In the genomic region with DNA sequence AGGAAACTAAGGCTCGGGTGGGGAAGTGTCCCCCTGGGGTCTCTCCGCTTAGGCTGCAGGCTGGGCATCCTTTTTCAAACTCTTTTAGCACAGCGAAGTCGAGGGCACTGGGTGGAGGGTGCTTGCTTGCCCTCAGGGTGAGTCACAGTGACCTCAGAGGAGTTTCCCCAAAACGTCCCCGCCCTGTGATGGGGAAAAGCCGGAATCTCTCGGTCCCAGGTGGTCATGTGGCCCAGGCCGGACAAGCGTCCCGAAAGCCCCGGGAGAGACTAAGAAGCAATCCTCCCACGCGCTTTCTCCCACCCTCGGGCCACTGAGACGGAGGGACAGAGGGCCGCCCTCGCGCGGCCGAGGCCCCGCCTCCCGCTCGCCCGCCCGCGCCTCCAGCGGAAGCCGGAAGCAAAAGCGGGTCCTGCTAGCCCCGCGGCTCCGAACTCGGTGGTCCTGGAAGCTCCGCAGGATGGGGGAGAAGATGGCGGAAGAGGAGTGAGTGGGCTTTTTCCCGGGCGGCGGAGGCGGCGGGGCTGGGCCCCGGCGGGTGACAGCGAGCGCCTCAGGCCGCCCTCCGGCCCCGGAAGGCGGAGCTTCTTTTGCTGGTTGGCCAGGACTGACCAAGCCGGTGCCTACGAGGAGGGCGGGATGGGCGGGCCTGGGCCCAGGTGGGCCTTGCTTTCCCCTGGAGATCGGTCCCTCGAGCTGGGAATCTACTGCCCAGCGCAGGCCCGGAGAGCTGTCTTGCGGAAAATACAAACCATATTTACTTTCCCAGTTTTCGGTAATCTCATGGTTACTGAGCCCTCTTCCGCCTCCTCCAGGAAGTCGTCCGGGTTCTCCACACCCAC, we compare ENCODE assay signal across 8 cellular contexts. TPM values are rescaled to one million over a fixed set of nuclear protein-coding genes. Genes with fewer than 3 reads are reported as not detected.
DNase-seq lines count a peak whose midpoint lies in the region; ATAC-seq and TF ChIP-seq lines count a peak whose summit lies in the region.

A gene with protein sequence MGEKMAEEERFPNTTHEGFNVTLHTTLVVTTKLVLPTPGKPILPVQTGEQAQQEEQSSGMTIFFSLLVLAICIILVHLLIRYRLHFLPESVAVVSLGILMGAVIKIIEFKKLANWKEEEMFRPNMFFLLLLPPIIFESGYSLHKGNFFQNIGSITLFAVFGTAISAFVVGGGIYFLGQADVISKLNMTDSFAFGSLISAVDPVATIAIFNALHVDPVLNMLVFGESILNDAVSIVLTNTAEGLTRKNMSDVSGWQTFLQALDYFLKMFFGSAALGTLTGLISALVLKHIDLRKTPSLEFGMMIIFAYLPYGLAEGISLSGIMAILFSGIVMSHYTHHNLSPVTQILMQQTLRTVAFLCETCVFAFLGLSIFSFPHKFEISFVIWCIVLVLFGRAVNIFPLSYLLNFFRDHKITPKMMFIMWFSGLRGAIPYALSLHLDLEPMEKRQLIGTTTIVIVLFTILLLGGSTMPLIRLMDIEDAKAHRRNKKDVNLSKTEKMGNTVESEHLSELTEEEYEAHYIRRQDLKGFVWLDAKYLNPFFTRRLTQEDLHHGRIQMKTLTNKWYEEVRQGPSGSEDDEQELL (plus strand): TSS at position 366 of the 842 bp plus-strand sequence. CDS start 95 bp downstream, at position 461.

- H3K4me3 ChIP-seq in adipocyte (ENCODE audit: low read length) (peak within 1 kb of the TSS; percentile 92), heart left ventricle (peak within 1 kb of the TSS; percentile 42 to 97 (median 80))

- H3K36me3 Mint-ChIP-seq in type B pancreatic cell: no peaks in the 10 kb centered on the region

- ATAC-seq in HG02678 (IDR thresholded peaks at IDR 0.05; ENCODE audit: unreplicated experiment) (peak; percentile 87), heart left ventricle (peak; percentile 92 to 96 (median 96))

- H3K36me3 ChIP-seq in adipocyte (ENCODE audit: control insufficient read depth, insufficient read depth, low read length, severe bottlenecking) (peaks cover 15% of the 10 kb centered on the region), heart left ventricle (peaks cover 0 to 31% (median 28%) of the 10 kb centered on the region in 9 donors)

- TF ChIP-seq CTCF in GM12873 (IDR thresholded peaks at IDR 0.05; ENCODE audit: insufficient read depth, low read depth, low read length, missing control alignments): peak; percentile 52
- peak in 11 of 12 donors; percentile 30 to 63 (median 43) for TF ChIP-seq CTCF in heart left ventricle (IDR thresholded peaks at IDR 0.05)
- TF ChIP-seq CTCF in type B pancreatic cell (conservative IDR thresholded peaks at IDR 0.05): peak; percentile 66

- TF ChIP-seq POLR2A in heart left ventricle (IDR thresholded peaks at IDR 0.05): peak in 1 of 2 donors; percentile 79

- intact Hi-C loops in heart left ventricle (cut with DNase I): loop anchor here in 8 of 10 donors (1.0 to 10.0 kb wide), 8 partner anchors 35 to 201 kb away; a partner anchor contains a TSS

- peak within 1 kb of the TSS; percentile 94 for H3K27ac Mint-ChIP-seq in type B pancreatic cell

- H3K4me3 Mint-ChIP-seq in type B pancreatic cell: peak within 1 kb of the TSS; percentile 93

- H3K9ac ChIP-seq in adipocyte (ENCODE audit: low read length): peak within 1 kb of the TSS; percentile 93

- no peaks in the 10 kb centered on the region for H3K27me3 Mint-ChIP-seq in type B pancreatic cell

- 0 to 3% (median 0%) methylated on average over 33 to 62 of the region's 62 CpGs for WGBS in heart left ventricle, 4 donors

- H3K9me3 ChIP-seq in adipocyte (ENCODE audit: control insufficient read depth, low read length) (no peaks in the 10 kb centered on the region), heart left ventricle (no peaks in the 10 kb centered on the region)

- peak; percentile 86 for DNase-seq in NCI-H1105 treated with DMSO at 0.1 percent for 48 hours (lab: John Stamatoyannopoulos, UW)
- peak; percentile 99 for DNase-seq in SW480 (ENCODE audit: low spot score)
- peak; percentile 90 for DNase-seq in adipocyte (ENCODE audit: low read depth)
- DNase-seq in heart left ventricle: peak; percentile 90 to 93 (median 93)
- DNase-seq in pons (ENCODE audit: low spot score): peak; percentile 87
- peak; percentile 89 for DNase-seq in type B pancreatic cell (ENCODE audit: extremely low spot score, unreplicated experiment)

- H3K9me3 Mint-ChIP-seq in type B pancreatic cell: no peaks in the 10 kb centered on the region

- H3K27ac ChIP-seq in heart left ventricle: peak within 1 kb of the TSS; percentile 86 to 100 (median 95)

- H3K27me3 ChIP-seq in adipocyte (replicated peaks; ENCODE audit: control insufficient read depth, insufficient read depth, low read length) (no peaks in the 10 kb centered on the region), heart left ventricle (no peaks in the 10 kb centered on the region)

- peaks cover 17% of the 10 kb centered on the region for H3K4me1 Mint-ChIP-seq in type B pancreatic cell (ENCODE audit: unreplicated experiment)

- peaks cover 18% of the 10 kb centered on the region for H3K4me1 ChIP-seq in adipocyte (ENCODE audit: control insufficient read depth, insufficient read depth, low read length)
- H3K4me1 ChIP-seq in heart left ventricle: peaks cover 4 to 24% (median 12%) of the 10 kb centered on the region in 12 donors

RNA-seq across cellular contexts. Expression of the gene that starts here (rescaled TPM):
- total RNA-seq in heart left ventricle (10 to 100 TPM in 1 of 9 donors, 1 to 10 TPM in 8; 4.6 to 12.5 (median 6.3) TPM), type B pancreatic cell (ENCODE audit: low replicate concordance) (8.6 and 9.4 TPM in 2 replicates)
- polyA plus RNA-seq in heart left ventricle: 1 to 10 TPM; 5.3 to 5.5 TPM

Comparison
In these comparisons a context has a peak if more than half of its experiments do, and no peak if none do; other contexts are left out.
1. Peak in every context shown above with its lines: DNase-seq, ATAC-seq, H3K4me3 ChIP-seq and H3K27ac ChIP-seq.